ENCODE assay signal across 8 cellular contexts in the genomic region with DNA sequence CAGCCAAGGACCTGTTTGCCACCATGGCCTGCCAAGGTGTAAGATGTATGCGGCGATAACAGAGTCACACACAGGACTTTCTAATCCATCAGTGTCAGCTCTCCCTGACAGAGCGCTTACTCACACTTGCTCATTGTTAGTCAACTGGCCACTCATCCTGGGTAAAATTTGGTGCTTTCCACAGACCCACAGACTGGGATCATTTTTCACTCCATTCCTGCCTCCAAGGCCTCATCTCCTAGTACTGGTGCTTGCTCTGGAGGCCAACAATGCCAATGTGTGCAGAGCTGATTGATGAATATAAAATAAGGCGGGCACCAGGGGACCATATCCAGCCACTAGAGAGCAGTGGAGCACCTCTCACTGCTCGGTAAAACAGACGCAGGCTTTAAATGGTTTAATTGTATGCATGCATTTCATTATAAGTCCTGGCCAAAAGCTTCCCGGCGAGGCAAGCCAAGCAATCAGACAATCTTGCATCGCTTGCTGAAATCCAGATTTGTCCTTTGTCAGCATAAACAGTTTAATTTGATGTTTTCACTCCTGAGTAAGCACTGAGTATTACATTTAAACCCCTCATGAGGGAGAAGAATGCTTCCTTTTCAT. TPM values are rescaled to one million over a fixed set of nuclear protein-coding genes. Genes with fewer than 3 reads are reported as not detected.
DNase-seq lines count a peak whose midpoint lies in the region; ATAC-seq, FAIRE-seq and TF ChIP-seq lines count a peak whose summit lies in the region.

No MANE protein-coding gene starts in this region.

- peak overlapping the region; percentile 27 for H3K27ac Mint-ChIP-seq in activated naive CD8-positive, alpha-beta T cell treated with anti-CD3 and anti-CD28 coated beads, Interleukin-2, amount 10 ng/mL, durations not matched to agents 7 days and 5 days
- H3K27ac Mint-ChIP-seq in activated naive CD8-positive, alpha-beta T cell treated with anti-CD3 and anti-CD28 coated beads for 36 hours, result no peak overlapping the region

- peak overlapping the region; percentile 65 for H3K27ac ChIP-seq in parathyroid adenoma
- H3K27ac ChIP-seq in prostate gland, result no peak overlapping the region
- no peak overlapping the region for H3K27ac ChIP-seq in suprapubic skin

- intact Hi-C loops in prostate gland (cut with DNase I), result loop anchor here (10.0 kb wide), 1 partner anchor 268 kb away; no protein-coding TSS in a partner anchor

- no peak for ATAC-seq in activated naive CD8-positive, alpha-beta T cell treated with anti-CD3 and anti-CD28 coated beads, Interleukin-2, amount 10 ng/mL, durations not matched to agents 7 days and 5 days (ENCODE audit: low read depth)

- H3K4me3 Mint-ChIP-seq in activated naive CD8-positive, alpha-beta T cell treated with anti-CD3 and anti-CD28 coated beads, Interleukin-2, amount 10 ng/mL, durations not matched to agents 7 days and 5 days, result no peak overlapping the region
- no peak overlapping the region for H3K4me3 Mint-ChIP-seq in activated naive CD8-positive, alpha-beta T cell treated with anti-CD3 and anti-CD28 coated beads for 36 hours

- peak; percentile 62 for TF ChIP-seq CTCF in epithelial cell of esophagus (IDR thresholded peaks at IDR 0.05; ENCODE audit: insufficient read depth, low read depth, low read length, missing control alignments)
- peak; percentile 32 for TF ChIP-seq CTCF in parathyroid adenoma (IDR thresholded peaks at IDR 0.05)
- peak in 1 of 4 experiments; percentile 45 for TF ChIP-seq CTCF in prostate gland (IDR thresholded peaks at IDR 0.05)
- peak in 1 of 2 donors; percentile 30 for TF ChIP-seq CTCF in suprapubic skin (IDR thresholded peaks at IDR 0.05)

- whole genome bisulfite sequencing in prostate gland, result 46% methylated on average over 9 of the region's 9 CpGs
- 27% methylated on average over 9 of the region's 9 CpGs for WGBS in suprapubic skin

- H3K4me2 ChIP-seq in parathyroid adenoma (ENCODE audit: low read length), result peak overlapping the region; percentile 57

- H3K36me3 ChIP-seq in parathyroid adenoma (ENCODE audit: control insufficient read depth, insufficient read depth, low read length) (no peaks in the 10 kb centered on the region), prostate gland (no peaks in the 10 kb centered on the region), suprapubic skin (peaks cover 4% of the 10 kb centered on the region)

- H3K27me3 ChIP-seq in parathyroid adenoma (ENCODE audit: control insufficient read depth, insufficient read depth, low read length) (no peaks in the 10 kb centered on the region), prostate gland (replicated peaks; ENCODE audit: insufficient read depth) (no peaks in the 10 kb centered on the region), suprapubic skin (no peaks in the 10 kb centered on the region)

- no peak for DNase-seq in activated naive CD8-positive, alpha-beta T cell treated with anti-CD3 and anti-CD28 coated beads, Interleukin-2, amount 10 ng/mL, durations not matched to agents 7 days and 5 days
- no peak for DNase-seq in activated naive CD8-positive, alpha-beta T cell treated with anti-CD3 and anti-CD28 coated beads for 36 hours
- DNase-seq in NOMO-1 (lab: John Stamatoyannopoulos, UW; ENCODE audit: unreplicated experiment in 2 of 2) (peak; percentile 47 to 71), epithelial cell of esophagus (ENCODE audit: low read depth) (peak; percentile 97), prostate gland (ENCODE audit: low spot score) (no peak), suprapubic skin (ENCODE audit: low spot score in 2 of 2) (no peak), GM19239 (ENCODE audit: insufficient read length, low spot score) (no peak)

- peaks cover 12% of the 10 kb centered on the region for H3K79me2 ChIP-seq in parathyroid adenoma

- TF ChIP-seq POLR2A in prostate gland (IDR thresholded peaks at IDR 0.05), result no peak
- TF ChIP-seq POLR2A in suprapubic skin (IDR thresholded peaks at IDR 0.05), result no peak

- H3K9me3 ChIP-seq in parathyroid adenoma (ENCODE audit: control insufficient read depth, low read length), result no peaks in the 10 kb centered on the region
- no peaks in the 10 kb centered on the region for H3K9me3 ChIP-seq in prostate gland
- no peaks in the 10 kb centered on the region for H3K9me3 ChIP-seq in suprapubic skin

- H3K4me1 ChIP-seq in parathyroid adenoma, result peaks cover 4% of the 10 kb centered on the region
- H3K4me1 ChIP-seq in prostate gland (replicated peaks), result no peaks in the 10 kb centered on the region
- peaks cover 40% of the 10 kb centered on the region for H3K4me1 ChIP-seq in suprapubic skin

- no peaks in the 10 kb centered on the region for H3K27me3 Mint-ChIP-seq in activated naive CD8-positive, alpha-beta T cell treated with anti-CD3 and anti-CD28 coated beads, Interleukin-2, amount 10 ng/mL, durations not matched to agents 7 days and 5 days
- H3K27me3 Mint-ChIP-seq in activated naive CD8-positive, alpha-beta T cell treated with anti-CD3 and anti-CD28 coated beads for 36 hours, result no peaks in the 10 kb centered on the region

- peak overlapping the region; percentile 18 for H2AFZ ChIP-seq in parathyroid adenoma

- H3K9me3 Mint-ChIP-seq in activated naive CD8-positive, alpha-beta T cell treated with anti-CD3 and anti-CD28 coated beads, Interleukin-2, amount 10 ng/mL, durations not matched to agents 7 days and 5 days, result no peaks in the 10 kb centered on the region
- H3K9me3 Mint-ChIP-seq in activated naive CD8-positive, alpha-beta T cell treated with anti-CD3 and anti-CD28 coated beads for 36 hours, result no peaks in the 10 kb centered on the region

- FAIRE-seq in GM19239 (lab: Jason Lieb, UNC), result no peak

- TF ChIP-seq EP300 in suprapubic skin (IDR thresholded peaks at IDR 0.05), result no peak

- peaks cover 19% of the 10 kb centered on the region for H3K4me1 Mint-ChIP-seq in activated naive CD8-positive, alpha-beta T cell treated with anti-CD3 and anti-CD28 coated beads, Interleukin-2, amount 10 ng/mL, durations not matched to agents 7 days and 5 days
- H3K4me1 Mint-ChIP-seq in activated naive CD8-positive, alpha-beta T cell treated with anti-CD3 and anti-CD28 coated beads for 36 hours, result peaks cover 47% of the 10 kb centered on the region

- H3K4me3 ChIP-seq in epithelial cell of esophagus (ENCODE audit: low read length), result no peak overlapping the region
- peak overlapping the region; percentile 39 for H3K4me3 ChIP-seq in parathyroid adenoma (ENCODE audit: low read depth, low read length)
- H3K4me3 ChIP-seq in prostate gland, result no peak overlapping the region
- no peak overlapping the region for H3K4me3 ChIP-seq in suprapubic skin

- no peaks in the 10 kb centered on the region for H3K36me3 Mint-ChIP-seq in activated naive CD8-positive, alpha-beta T cell treated with anti-CD3 and anti-CD28 coated beads, Interleukin-2, amount 10 ng/mL, durations not matched to agents 7 days and 5 days
- H3K36me3 Mint-ChIP-seq in activated naive CD8-positive, alpha-beta T cell treated with anti-CD3 and anti-CD28 coated beads for 36 hours, result peaks cover 10% of the 10 kb centered on the region

- POLR2A ChIA-PET in activated naive CD8-positive, alpha-beta T cell treated with anti-CD3 and anti-CD28 coated beads, Interleukin-2, amount 10 ng/mL, durations not matched to agents 7 days and 5 days (lab: Charles Lee), result no interaction called here

- H3K9ac ChIP-seq in parathyroid adenoma, result no peak overlapping the region

RNA-seq across cellular contexts. Expression of a gene that starts 22.3 kb away (rescaled TPM):
- 10 to 100 TPM; 88.7 to 93.6 TPM for total RNA-seq in activated naive CD8-positive, alpha-beta T cell treated with anti-CD3 and anti-CD28 coated beads, Interleukin-2, amount 10 ng/mL, durations not matched to agents 7 days and 5 days
- 100 to 1,000 TPM; 191 to 199 TPM for total RNA-seq in activated naive CD8-positive, alpha-beta T cell treated with anti-CD3 and anti-CD28 coated beads for 36 hours
- total RNA-seq in prostate gland, result 100 to 1,000 TPM; 150 to 158 TPM
- total RNA-seq in suprapubic skin, result 100 to 1,000 TPM; 125 to 226 (median 176) TPM

RNA-seq across cellular contexts. Expression of a gene that starts 57.3 kb away (rescaled TPM):
- total RNA-seq in activated naive CD8-positive, alpha-beta T cell treated with anti-CD3 and anti-CD28 coated beads, Interleukin-2, amount 10 ng/mL, durations not matched to agents 7 days and 5 days, result not detected
- not detected for total RNA-seq in activated naive CD8-positive, alpha-beta T cell treated with anti-CD3 and anti-CD28 coated beads for 36 hours
- total RNA-seq in prostate gland (1 to 10 TPM; 1.0 to 4.0 TPM), suprapubic skin (1 to 10 TPM in 1 of 4 donors, under 1 TPM in 1, not detected in 2; 0.31 to 7.7 TPM)

Comparison
In these comparisons a context has a peak if more than half of its experiments do, and no peak if none do; other contexts are left out.
1. DNase-seq: peak in NOMO-1 (2 of 2) and epithelial cell of esophagus (single experiment); none in activated naive CD8-positive, alpha-beta T cell treated with anti-CD3 and anti-CD28 coated beads, Interleukin-2, amount 10 ng/mL, durations not matched to agents 7 days and 5 days (single experiment), activated naive CD8-positive, alpha-beta T cell treated with anti-CD3 and anti-CD28 coated beads for 36 hours (single experiment), prostate gland (single experiment), suprapubic skin (0 of 2) and GM19239 (single experiment).